ENCODE assay signal across 2 cellular contexts in genomic region chr15:40762919-40763800, GRCh38.
TF ChIP-seq lines count a peak whose summit lies in the region.

No MANE protein-coding gene starts in this region.

TF ChIP-seq in SK-N-SH, 30 proteins besides CTCF, POLR2A, EP300 and RAD21 (continued from another document):
- TF ChIP-seq IRF3 (IDR thresholded peaks at IDR 0.05; ENCODE audit: low read depth, low read length), result no peak
- no peak for TF ChIP-seq ELF1 (IDR thresholded peaks at IDR 0.05)
- TF ChIP-seq NFIC (IDR thresholded peaks at IDR 0.05; ENCODE audit: borderline replicate concordance), result peak; percentile 83
- no peak for TF ChIP-seq RXRA (IDR thresholded peaks at IDR 0.05; ENCODE audit: borderline replicate concordance, low read depth)
- TF ChIP-seq MEF2A (IDR thresholded peaks at IDR 0.05; ENCODE audit: borderline replicate concordance, low read depth), result no peak
- TF ChIP-seq FOXJ3 (CRISPR knock-in tag; IDR thresholded peaks at IDR 0.05), result no peak
- TF ChIP-seq TAF1 (IDR thresholded peaks at IDR 0.05; ENCODE audit: borderline replicate concordance, low read depth, low read length), result no peak

TF ChIP-seq in SK-N-SH treated with all-trans-retinoic acid at 6 μM for 48 hours, 23 proteins besides CTCF, POLR2A, EP300 and RAD21 (continued from another document):
- TF ChIP-seq BACH2 (CRISPR knock-in tag; IDR thresholded peaks at IDR 0.05; ENCODE audit: borderline replicate concordance) (no peak), CSRNP3 (CRISPR knock-in tag; IDR thresholded peaks at IDR 0.05) (no peak)
